In genomic region chr17:56884483-56885144, GRCh38 we compare ENCODE assay signal across 1 cellular context.
TF ChIP-seq lines count a peak whose summit lies in the region.

No MANE protein-coding gene starts in this region.

TF ChIP-seq in IMR-90, 13 proteins besides CTCF, POLR2A, EP300 and RAD21:
- TF ChIP-seq MAFK (IDR thresholded peaks at IDR 0.05; ENCODE audit: low read depth, low read length) (no peak), RCOR1 (IDR thresholded peaks at IDR 0.05; ENCODE audit: insufficient replicate concordance, low read length) (no peak), MXI1 (IDR thresholded peaks at IDR 0.05; ENCODE audit: borderline replicate concordance, low read depth, low read length) (no peak), CEBPB (IDR thresholded peaks at IDR 0.05; ENCODE audit: low read depth, low read length) (no peak), USF2 (IDR thresholded peaks at IDR 0.05; ENCODE audit: low read depth, low read length) (no peak), ELK1 (IDR thresholded peaks at IDR 0.05; ENCODE audit: borderline replicate concordance, low read depth, low read length) (no peak), CHD1 (IDR thresholded peaks at IDR 0.05; ENCODE audit: low read depth, low read length) (no peak), FOS (IDR thresholded peaks at IDR 0.05; ENCODE audit: low read depth, low read length) (no peak), NFE2L2 (IDR thresholded peaks at IDR 0.05; ENCODE audit: low read depth, low read length) (no peak), RFX5 (IDR thresholded peaks at IDR 0.05; ENCODE audit: low read depth, low read length) (no peak), BHLHE40 (IDR thresholded peaks at IDR 0.05; ENCODE audit: low read depth, low read length) (no peak), SMC3 (IDR thresholded peaks at IDR 0.05; ENCODE audit: low read depth, low read length) (no peak), MAZ (IDR thresholded peaks at IDR 0.05; ENCODE audit: borderline replicate concordance, low read depth, low read length) (no peak)
